In genomic region chr3:113557374-113557773, GRCh38 we compare ENCODE assay signal across 14 cellular contexts. TPM values are rescaled to one million over a fixed set of nuclear protein-coding genes. Genes with fewer than 3 reads are reported as not detected.
DNase-seq lines count a peak whose midpoint lies in the region; ATAC-seq, FAIRE-seq and TF ChIP-seq lines count a peak whose summit lies in the region.
"Had no signal": no experiment of that assay in that cellular context is flagged by ENCODE, and none has a peak within 500 bp of the region (broad histone marks: within the 10 kb centered on the region; RNA-seq: fewer than 3 reads in every experiment).

No MANE protein-coding gene starts in this region.

- peak overlapping the region; percentile 49 for H3K4me2 ChIP-seq in mammary epithelial cell (ENCODE audit: insufficient read depth, low read depth, low read length)

- POLR2A ChIA-PET in Caco-2 (lab: Charles Lee): no interaction called here

- DNase-seq in Caco-2 (peak; percentile 44 to 66), HTR-8/SVneo (ENCODE audit: insufficient read length, low spot score) (peak; percentile 15), mammary epithelial cell (peak; percentile 67), left colon (no peak), small intestine (no peak)
- DNase-seq: activated naive CD4-positive, alpha-beta T cell treated with Interleukin-2 at 50 U/mL for 16 hours; effector CD4-positive, alpha-beta T cell; NCI-H2227 treated with DMSO at 0.1 percent for 48 hours; stimulated activated CD4-positive, alpha-beta T cell treated with anti-CD3 and anti-CD28 coated beads, Interleukin-2, amount 100 ng/mL, for 48 hours had no signal

- H3K9me3 ChIP-seq in Caco-2 (no peaks in the 10 kb centered on the region), mammary epithelial cell (replicated peaks; ENCODE audit: insufficient read depth, low read length) (no peaks in the 10 kb centered on the region), small intestine (ENCODE audit: control insufficient read depth, low read depth) (no peaks in the 10 kb centered on the region)
- H3K9me3 ChIP-seq: neutrophil, SJSA1 had no signal

- no peak overlapping the region for H3K9ac ChIP-seq in mammary epithelial cell (ENCODE audit: insufficient read depth, low read length)

- no peaks in the 10 kb centered on the region for H4K20me1 ChIP-seq in mammary epithelial cell (ENCODE audit: insufficient read depth, low read length)

- no peak overlapping the region for H3K4me3 ChIP-seq in Caco-2 (ENCODE audit: low read depth, low read length)
- H3K4me3 ChIP-seq in mammary epithelial cell (replicated peaks in 1 of 3; ENCODE audit: insufficient read depth in 1 of 3, low read depth in 2 of 3, low read length in 3 of 3): no peak overlapping the region
- H3K4me3 ChIP-seq in small intestine (ENCODE audit: low read depth in 1 of 2, low read length in 2 of 2): no peak overlapping the region
- H3K4me3 ChIP-seq: SJSA1 had no signal

- H3K36me3 ChIP-seq in Caco-2 (ENCODE audit: control insufficient read depth, insufficient read depth, low read length): no peaks in the 10 kb centered on the region
- no peaks in the 10 kb centered on the region for H3K36me3 ChIP-seq in mammary epithelial cell (ENCODE audit: insufficient read depth, low read length)
- no peaks in the 10 kb centered on the region for H3K36me3 ChIP-seq in small intestine (ENCODE audit: control insufficient read depth in 2 of 2, insufficient read depth in 2 of 2, low read length in 2 of 2)
- H3K36me3 ChIP-seq: neutrophil, SJSA1 had no signal

- H3K4me3 Mint-ChIP-seq in Caco-2 (ENCODE audit: unreplicated experiment): no peak overlapping the region

- no peak for FAIRE-seq in HTR-8/SVneo (lab: Jason Lieb, UNC)
- no peak for FAIRE-seq in small intestine (lab: Jason Lieb, UNC)

- in situ Hi-C loops in mammary epithelial cell (cut with MboI; ENCODE audit: low sequenced_read_pairs in 2 of 2): no loop called here

- intact Hi-C loops in Caco-2 (cut with micrococcal nuclease; ENCODE audit: unreplicated experiment) (loop anchor here (1.0 to 2.0 kb wide), 4 partner anchors 17 to 62 kb away; no protein-coding TSS in a partner anchor), mammary epithelial cell (cut with micrococcal nuclease) (loop anchor here (1.0 to 5.0 kb wide), 5 partner anchors 21 to 188 kb away; partner anchors contain the start of genes SIDT1 and SPICE1), left colon (cut with DNase I, micrococcal nuclease) (no loop called here)

- H3K4me1 ChIP-seq in Caco-2: peaks cover 38% of the 10 kb centered on the region
- H3K4me1 ChIP-seq in mammary epithelial cell (ENCODE audit: insufficient read depth, low read length): peaks cover 28% of the 10 kb centered on the region
- H3K4me1 ChIP-seq in small intestine (ENCODE audit: control insufficient read depth in 2 of 2, insufficient read depth in 1 of 2, low read depth in 1 of 2, low read length in 1 of 2): no peaks in the 10 kb centered on the region

- H3K4me1 Mint-ChIP-seq in Caco-2 (ENCODE audit: low read depth, unreplicated experiment): peaks cover 21% of the 10 kb centered on the region

- TF ChIP-seq CTCF in Caco-2 (IDR thresholded peaks at IDR 0.05; ENCODE audit: insufficient read depth in 1 of 2, low read depth in 1 of 2, low read length in 1 of 2, severe bottlenecking in 1 of 2, unreplicated experiment in 1 of 2) (no peak), mammary epithelial cell (conservative IDR thresholded peaks at IDR 0.05 in 1 of 2, IDR thresholded peaks at IDR 0.05 in 1 of 2; ENCODE audit: extremely low read depth in 1 of 2, insufficient read depth in 1 of 2, low read depth in 1 of 2, low read length in 2 of 2) (peak; percentile 35 to 46)

- dilution Hi-C loops in mammary epithelial cell (cut with HindIII; ENCODE audit: low sequenced_read_pairs): no loop called here

- H3K27ac ChIP-seq in mammary epithelial cell (ENCODE audit: insufficient read depth, low read depth, low read length) (peak overlapping the region; percentile 4), small intestine (ENCODE audit: low read depth in 1 of 2, low read length in 1 of 2) (no peak overlapping the region)
- H3K27ac ChIP-seq: neutrophil, SJSA1 had no signal

- no TSS peak for BruUV-seq in Caco-2 (replicated peaks; lab: Mats Ljungman, UMichigan)
- BruUV-seq in mammary epithelial cell (replicated peaks; lab: Mats Ljungman, UMichigan): no TSS peak

- peak overlapping the region; percentile 65 for H3K27ac Mint-ChIP-seq in Caco-2 (ENCODE audit: unreplicated experiment)

- peak overlapping the region; percentile 74 for H2AFZ ChIP-seq in mammary epithelial cell (ENCODE audit: low read depth, low read length)

- H3K27me3 Mint-ChIP-seq in Caco-2 (ENCODE audit: insufficient read depth, unreplicated experiment): no peaks in the 10 kb centered on the region

- H3K36me3 Mint-ChIP-seq in Caco-2 (ENCODE audit: insufficient read depth, unreplicated experiment): peaks cover 9% of the 10 kb centered on the region

- no peaks in the 10 kb centered on the region for H3K27me3 ChIP-seq in Caco-2 (replicated peaks; ENCODE audit: control insufficient read depth, insufficient read depth, low read length)
- H3K27me3 ChIP-seq in mammary epithelial cell (ENCODE audit: insufficient read depth, low read length): no peaks in the 10 kb centered on the region
- H3K27me3 ChIP-seq in small intestine (ENCODE audit: control insufficient read depth in 2 of 2, insufficient read depth in 2 of 2, low read length in 2 of 2): no peaks in the 10 kb centered on the region
- H3K27me3 ChIP-seq: neutrophil, SJSA1 had no signal

- ATAC-seq in left colon (peak; percentile 58), HG02970 (IDR thresholded peaks at IDR 0.05; ENCODE audit: low FRiP score, unreplicated experiment) (no peak), HG02798 (IDR thresholded peaks at IDR 0.05; ENCODE audit: poor library complexity, unreplicated experiment) (no peak), GM21825 (IDR thresholded peaks at IDR 0.05; ENCODE audit: unreplicated experiment) (no peak)

- CTCF ChIA-PET in Caco-2 (lab: Charles Lee) (interaction anchor here (1.3 to 2.8 kb wide), 4 partner anchors 20 to 61 kb away, joined by 4 to 20 read pairs (median 8); partner anchors contain the start of gene SPICE1), mammary epithelial cell (lab: Charles Lee; ENCODE audit: low non-redundant PET) (no interaction called here)

- H3K79me2 ChIP-seq in mammary epithelial cell (ENCODE audit: insufficient read depth, low read length): no peaks in the 10 kb centered on the region

- H3K9me3 Mint-ChIP-seq in Caco-2 (ENCODE audit: unreplicated experiment): peaks cover 10% of the 10 kb centered on the region

RNA-seq across cellular contexts. Expression of gene SIDT1, which starts 25.0 kb away (rescaled TPM):
- total RNA-seq in Caco-2 (2022): 0.84 and 1.0 TPM in 2 replicates
- total RNA-seq in mammary epithelial cell: not detected
- 0.08 TPM for polyA plus RNA-seq in mammary epithelial cell
- polyA minus RNA-seq in mammary epithelial cell: not detected
- total RNA-seq in left colon: 10 to 100 TPM; 50.8 to 65.7 TPM
- 1 to 10 TPM in 1 of 3 donors, under 1 TPM in 2; 0.45 to 3.0 (median 0.54) TPM for polyA plus RNA-seq in small intestine
- total RNA-seq: SJSA1 had no signal

RNA-seq across cellular contexts. Expression of gene SPICE1, which starts 42.4 kb away (rescaled TPM):
- total RNA-seq in Caco-2 (2022) (15.5 and 16.0 TPM in 2 replicates), mammary epithelial cell (10 to 100 TPM; 11.4 to 14.2 TPM), left colon (10 to 100 TPM; 16.8 to 18.6 TPM)
- polyA plus RNA-seq in mammary epithelial cell (4.3 TPM), small intestine (1 to 10 TPM in 2 of 3 donors, under 1 TPM in 1; 0.89 to 4.7 (median 1.4) TPM)
- 14.1 TPM for polyA minus RNA-seq in mammary epithelial cell

Comparison
In these comparisons a context has a peak if more than half of its experiments do, and no peak if none do; other contexts are left out.
1. DNase-seq: peak in Caco-2 (2 of 2), HTR-8/SVneo (single experiment) and mammary epithelial cell (single experiment); none in left colon (0 of 2) and small intestine (single experiment).
2. CTCF ChIP-seq: peak in mammary epithelial cell (2 of 2); none in Caco-2 (0 of 2).
3. RNA of gene SIDT1, which starts 25.0 kb away (total RNA-seq): 50.8 to 65.7 TPM in left colon; 0.84 to 1.0 TPM in Caco-2 and not detected in mammary epithelial cell; every median in the first group is over 10 times any median in the second.
4. intact Hi-C loops: an anchor here in Caco-2 (1.0 to 2.0 kb wide) and mammary epithelial cell (1.0 to 5.0 kb wide); none called in left colon.